ENCODE assay signal across 1 cellular context in the genomic region with DNA sequence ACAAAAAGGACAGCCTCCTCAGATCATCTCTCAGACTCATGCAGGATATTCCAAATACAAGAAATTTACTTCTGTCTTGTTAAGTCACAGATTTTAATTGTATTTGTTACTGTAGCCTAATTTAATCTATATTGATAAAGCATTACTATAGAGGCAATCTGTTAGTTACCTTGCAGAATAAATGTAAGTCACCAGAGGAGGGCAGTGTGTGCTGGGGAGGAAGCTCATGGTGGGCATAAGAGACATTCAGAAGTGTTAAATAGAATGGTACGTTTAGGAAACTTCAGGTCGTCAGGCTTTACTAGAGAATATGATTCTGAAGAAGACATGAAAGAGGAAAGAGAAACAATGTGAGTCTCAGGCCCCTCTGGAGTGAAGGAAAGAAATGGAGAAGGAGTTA.
TF ChIP-seq lines count a peak whose summit lies in the region.

No MANE protein-coding gene starts in this region.

TF ChIP-seq in liver, 16 proteins besides CTCF, POLR2A, EP300 and RAD21 (continued from another document):
- TF ChIP-seq, protein P1, sequence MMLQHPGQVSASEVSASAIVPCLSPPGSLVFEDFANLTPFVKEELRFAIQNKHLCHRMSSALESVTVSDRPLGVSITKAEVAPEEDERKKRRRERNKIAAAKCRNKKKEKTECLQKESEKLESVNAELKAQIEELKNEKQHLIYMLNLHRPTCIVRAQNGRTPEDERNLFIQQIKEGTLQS (IDR thresholded peaks at IDR 0.05): no peak
- TF ChIP-seq EGR1 (IDR thresholded peaks at IDR 0.05; ENCODE audit: low read depth in 2 of 2): no peak
- TF ChIP-seq GABPA (IDR thresholded peaks at IDR 0.05 in 1 of 2, conservative IDR thresholded peaks at IDR 0.05 in 1 of 2): no peak
- no peak for TF ChIP-seq YY1 (IDR thresholded peaks at IDR 0.05)
- TF ChIP-seq, protein P2, sequence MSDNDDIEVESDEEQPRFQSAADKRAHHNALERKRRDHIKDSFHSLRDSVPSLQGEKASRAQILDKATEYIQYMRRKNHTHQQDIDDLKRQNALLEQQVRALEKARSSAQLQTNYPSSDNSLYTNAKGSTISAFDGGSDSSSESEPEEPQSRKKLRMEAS (IDR thresholded peaks at IDR 0.05): no peak
- TF ChIP-seq HNF4A (conservative IDR thresholded peaks at IDR 0.05): no peak
- TF ChIP-seq FOXA1 (IDR thresholded peaks at IDR 0.05): no peak
- no peak for TF ChIP-seq HNF4G (IDR thresholded peaks at IDR 0.05)
